Comparison of ENCODE assay signal across 21 cellular contexts in genomic region chr16:47568355-47568754, GRCh38.
DNase-seq lines count a peak whose midpoint lies in the region; ATAC-seq and TF ChIP-seq lines count a peak whose summit lies in the region.
"Had no signal": no experiment of that assay in that cellular context is flagged by ENCODE, and none has a peak within 500 bp of the region (broad histone marks: within the 10 kb centered on the region; RNA-seq: fewer than 3 reads in every experiment).

No MANE protein-coding gene starts in this region.

- H3K36me3 Mint-ChIP-seq in activated naive CD4-positive, alpha-beta T cell treated with anti-CD3 and anti-CD28 coated beads for 36 hours (ENCODE audit: low read depth), result peaks cover 35% of the 10 kb centered on the region
- peaks cover 50% of the 10 kb centered on the region for H3K36me3 Mint-ChIP-seq in activated naive CD8-positive, alpha-beta T cell
- peaks cover 35% of the 10 kb centered on the region for H3K36me3 Mint-ChIP-seq in natural killer cell treated with Interleukin-12 subunit alpha and Interleukin-12 subunit beta and Interleukin-15 and Interleukin-18, amount 100 ng/mL, for 72 hours

- CTCF ChIA-PET in activated naive CD4-positive, alpha-beta T cell treated with anti-CD3 and anti-CD28 coated beads for 36 hours (lab: Charles Lee), result no interaction called here

- peaks cover 9% of the 10 kb centered on the region; the same call in 1 of the 2 replicates for H3K4me1 ChIP-seq in MM.1S (ENCODE audit: low read length)
- no peaks in the 10 kb centered on the region for H3K4me1 ChIP-seq in vagina
- H3K4me1 ChIP-seq: breast epithelium had no signal

- no peak overlapping the region for H3K9ac ChIP-seq in MM.1S (ENCODE audit: low read length)
- H3K9ac ChIP-seq: BLaER1 had no signal

- H3K27ac ChIP-seq in MM.1S (ENCODE audit: low read length) (peak overlapping the region; percentile 5; the same call in 1 of the 2 replicates), vagina (no peak overlapping the region)
- H3K27ac ChIP-seq: BLaER1, breast epithelium, esophagus muscularis mucosa, left lung had no signal

- H3K36me3 ChIP-seq in MM.1S (replicated peaks; ENCODE audit: insufficient read depth, low read length) (no peaks in the 10 kb centered on the region; the same call in 1 of the 2 replicates), vagina (peaks cover 0 to 3% of the 10 kb centered on the region in 2 donors)
- H3K36me3 ChIP-seq: breast epithelium, left lung had no signal

- no peaks in the 10 kb centered on the region for H3K27me3 Mint-ChIP-seq in activated naive CD4-positive, alpha-beta T cell treated with anti-CD3 and anti-CD28 coated beads for 36 hours (ENCODE audit: low read depth)
- H3K27me3 Mint-ChIP-seq in activated naive CD8-positive, alpha-beta T cell, result no peaks in the 10 kb centered on the region
- no peaks in the 10 kb centered on the region for H3K27me3 Mint-ChIP-seq in natural killer cell treated with Interleukin-12 subunit alpha and Interleukin-12 subunit beta and Interleukin-15 and Interleukin-18, amount 100 ng/mL, for 72 hours

- no peaks in the 10 kb centered on the region for H3K27me3 ChIP-seq in MM.1S (replicated peaks; ENCODE audit: insufficient read depth, low read length)
- H3K27me3 ChIP-seq in vagina, result no peaks in the 10 kb centered on the region
- H3K27me3 ChIP-seq: BLaER1, breast epithelium, esophagus muscularis mucosa, left lung had no signal

- DNase-seq in activated naive CD4-positive, alpha-beta T cell treated with anti-CD3 and anti-CD28 coated beads for 36 hours, result no peak
- DNase-seq in activated naive CD4-positive, alpha-beta T cell treated with Interleukin-2 at 50 U/mL for 16 hours, result no peak
- DNase-seq in MM.1S (no peak), amygdala (lab: John Stamatoyannopoulos, UW) (no peak), vagina (ENCODE audit: extremely low spot score in 2 of 2) (no peak)
- no peak for DNase-seq in natural killer cell treated with Interleukin-12 subunit alpha and Interleukin-12 subunit beta and Interleukin-15 and Interleukin-18, amount 100 ng/mL, for 72 hours (ENCODE audit: low spot score)
- DNase-seq: ACHN, cortex of kidney, EL, endodermal cell, foreskin melanocyte, left lung, NCI-H1092 treated with DMSO at 0.1 percent for 48 hours, NCI-H1930, NCI-H2227 treated with DMSO at 0.1 percent for 48 hours, RPMI8226 had no signal

- TF ChIP-seq CTCF in MM.1S (IDR thresholded peaks at IDR 0.05; ENCODE audit: low read length) (no peak), vagina (IDR thresholded peaks at IDR 0.05) (no peak)

- no peak for ATAC-seq in natural killer cell treated with Interleukin-12 subunit alpha and Interleukin-12 subunit beta and Interleukin-15 and Interleukin-18, amount 100 ng/mL, for 72 hours
- ATAC-seq in GM19467 (IDR thresholded peaks at IDR 0.05; ENCODE audit: unreplicated experiment), result no peak
- ATAC-seq: left lung had no signal

- no peak for TF ChIP-seq POLR2A in vagina (IDR thresholded peaks at IDR 0.05)

- no peaks in the 10 kb centered on the region for H4K20me1 ChIP-seq in MM.1S (ENCODE audit: insufficient read depth, low read length)

- H3K9me3 ChIP-seq in MM.1S (replicated peaks; ENCODE audit: insufficient read depth, low read length) (no peaks in the 10 kb centered on the region), vagina (no peaks in the 10 kb centered on the region)
- H3K9me3 ChIP-seq: breast epithelium, esophagus muscularis mucosa had no signal

- no peak overlapping the region for H3K4me3 Mint-ChIP-seq in activated naive CD4-positive, alpha-beta T cell treated with anti-CD3 and anti-CD28 coated beads for 36 hours
- peak overlapping the region; percentile 67 for H3K4me3 Mint-ChIP-seq in activated naive CD8-positive, alpha-beta T cell
- peak overlapping the region; percentile 47 for H3K4me3 Mint-ChIP-seq in natural killer cell treated with Interleukin-12 subunit alpha and Interleukin-12 subunit beta and Interleukin-15 and Interleukin-18, amount 100 ng/mL, for 72 hours
- H3K4me3 Mint-ChIP-seq: endodermal cell had no signal

- H3K4me3 ChIP-seq in MM.1S (ENCODE audit: low read length) (no peak overlapping the region), vagina (no peak overlapping the region)
- H3K4me3 ChIP-seq: BLaER1, breast epithelium, esophagus muscularis mucosa, left lung had no signal

- H3K27ac Mint-ChIP-seq in activated naive CD4-positive, alpha-beta T cell treated with anti-CD3 and anti-CD28 coated beads for 36 hours, result peak overlapping the region; percentile 7
- H3K27ac Mint-ChIP-seq in activated naive CD8-positive, alpha-beta T cell, result peak overlapping the region; percentile 83
- peak overlapping the region; percentile 2 to 22 for H3K27ac Mint-ChIP-seq in natural killer cell treated with Interleukin-12 subunit alpha and Interleukin-12 subunit beta and Interleukin-15 and Interleukin-18, amount 100 ng/mL, for 72 hours
- H3K27ac Mint-ChIP-seq: endodermal cell had no signal

- no peaks in the 10 kb centered on the region for H3K79me2 ChIP-seq in MM.1S (ENCODE audit: low read length)

- intact Hi-C loops in activated naive CD4-positive, alpha-beta T cell treated with anti-CD3 and anti-CD28 coated beads for 36 hours (cut with micrococcal nuclease), result no loop called here
- intact Hi-C loops in vagina (cut with DNase I), result no loop called here

- peak overlapping the region; percentile 7; the same call in 1 of the 2 replicates for H3K4me2 ChIP-seq in MM.1S (ENCODE audit: low read depth, low read length)
- H3K4me2 ChIP-seq: BLaER1 had no signal

- no peaks in the 10 kb centered on the region for H3K9me2 ChIP-seq in MM.1S (replicated peaks; ENCODE audit: insufficient read depth, low read length)

- H2AFZ ChIP-seq in MM.1S (ENCODE audit: low read length), result no peak overlapping the region

- peaks cover 58% of the 10 kb centered on the region for H3K4me1 Mint-ChIP-seq in activated naive CD4-positive, alpha-beta T cell treated with anti-CD3 and anti-CD28 coated beads for 36 hours (ENCODE audit: low read depth)
- peaks cover 59% of the 10 kb centered on the region for H3K4me1 Mint-ChIP-seq in activated naive CD8-positive, alpha-beta T cell (ENCODE audit: low read depth)
- peaks cover 40 to 60% of the 10 kb centered on the region in 2 donors for H3K4me1 Mint-ChIP-seq in natural killer cell treated with Interleukin-12 subunit alpha and Interleukin-12 subunit beta and Interleukin-15 and Interleukin-18, amount 100 ng/mL, for 72 hours (ENCODE audit: low read depth in 2 of 2)

- H3F3A ChIP-seq in MM.1S (ENCODE audit: insufficient read depth, low read length), result no peaks in the 10 kb centered on the region

- peaks cover 9% of the 10 kb centered on the region for H3K9me3 Mint-ChIP-seq in activated naive CD4-positive, alpha-beta T cell treated with anti-CD3 and anti-CD28 coated beads for 36 hours
- no peaks in the 10 kb centered on the region for H3K9me3 Mint-ChIP-seq in activated naive CD8-positive, alpha-beta T cell (ENCODE audit: low read depth)
- H3K9me3 Mint-ChIP-seq in natural killer cell treated with Interleukin-12 subunit alpha and Interleukin-12 subunit beta and Interleukin-15 and Interleukin-18, amount 100 ng/mL, for 72 hours, result peaks cover 11% of the 10 kb centered on the region
- H3K9me3 Mint-ChIP-seq: endodermal cell had no signal

Comparison
In these comparisons a context has a peak if more than half of its experiments do, and no peak if none do; other contexts are left out.
1. H3K27ac Mint-ChIP-seq: peak in every context shown above with its lines; median percentile 83 in activated naive CD8-positive, alpha-beta T cell; 12 in natural killer cell treated with Interleukin-12 subunit alpha and Interleukin-12 subunit beta and Interleukin-15 and Interleukin-18, amount 100 ng/mL, for 72 hours; 7 in activated naive CD4-positive, alpha-beta T cell treated with anti-CD3 and anti-CD28 coated beads for 36 hours.